1 cellular context compared by ENCODE assay signal in genomic region chrX:70026112-70026850, GRCh38.
TF ChIP-seq lines count a peak whose summit lies in the region.

No MANE protein-coding gene starts in this region.

TF ChIP-seq in IMR-90, 13 proteins besides CTCF, POLR2A, EP300 and RAD21 (continued from another document):
- TF ChIP-seq MAFK (IDR thresholded peaks at IDR 0.05; ENCODE audit: low read depth, low read length), result no peak
- TF ChIP-seq RCOR1 (IDR thresholded peaks at IDR 0.05; ENCODE audit: insufficient replicate concordance, low read length), result no peak
- TF ChIP-seq FOS (IDR thresholded peaks at IDR 0.05; ENCODE audit: low read depth, low read length), result no peak
- TF ChIP-seq RFX5 (IDR thresholded peaks at IDR 0.05; ENCODE audit: low read depth, low read length), result no peak
- no peak for TF ChIP-seq MAZ (IDR thresholded peaks at IDR 0.05; ENCODE audit: borderline replicate concordance, low read depth, low read length)
- TF ChIP-seq, protein P1, sequence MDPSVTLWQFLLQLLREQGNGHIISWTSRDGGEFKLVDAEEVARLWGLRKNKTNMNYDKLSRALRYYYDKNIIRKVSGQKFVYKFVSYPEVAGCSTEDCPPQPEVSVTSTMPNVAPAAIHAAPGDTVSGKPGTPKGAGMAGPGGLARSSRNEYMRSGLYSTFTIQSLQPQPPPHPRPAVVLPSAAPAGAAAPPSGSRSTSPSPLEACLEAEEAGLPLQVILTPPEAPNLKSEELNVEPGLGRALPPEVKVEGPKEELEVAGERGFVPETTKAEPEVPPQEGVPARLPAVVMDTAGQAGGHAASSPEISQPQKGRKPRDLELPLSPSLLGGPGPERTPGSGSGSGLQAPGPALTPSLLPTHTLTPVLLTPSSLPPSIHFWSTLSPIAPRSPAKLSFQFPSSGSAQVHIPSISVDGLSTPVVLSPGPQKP (IDR thresholded peaks at IDR 0.05; ENCODE audit: borderline replicate concordance, low read depth, low read length), result no peak
- TF ChIP-seq NFE2L2 (IDR thresholded peaks at IDR 0.05; ENCODE audit: low read depth, low read length), result no peak
